25 cellular contexts compared by ENCODE assay signal in the genomic region with DNA sequence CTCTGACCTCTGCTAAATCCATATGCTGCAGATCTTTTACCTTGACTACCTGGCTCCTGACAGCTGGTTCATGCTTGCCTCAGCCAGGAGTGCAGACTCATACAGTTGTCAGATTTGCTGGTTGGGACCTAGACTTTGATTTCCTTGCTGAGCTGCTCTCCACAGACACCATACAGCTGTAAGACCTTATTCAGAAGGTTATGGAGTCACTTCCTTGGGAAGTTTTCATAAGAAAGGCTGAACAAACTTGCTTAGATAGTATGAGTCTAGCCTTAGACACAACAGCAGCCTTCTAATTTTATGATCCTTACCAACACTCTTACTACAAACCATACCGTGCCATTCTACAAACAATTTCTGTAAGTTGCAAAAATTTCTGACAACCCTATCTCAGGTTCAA.
"Had no signal": no experiment of that assay in that cellular context is flagged by ENCODE, and none has a peak within 500 bp of the region (broad histone marks: within the 10 kb centered on the region; RNA-seq: fewer than 3 reads in every experiment).

No MANE protein-coding gene starts in this region.

- H3K4me2 ChIP-seq: neural progenitor cell had no signal

- DNase-seq: effector memory CD8-positive, alpha-beta T cell; gastrocnemius medialis; head of caudate nucleus; midbrain; naive thymus-derived CD4-positive, alpha-beta T cell; ovary; posterior cingulate gyrus; psoas muscle; retina; right lobe of liver; small intestine; stimulated activated CD4-positive, alpha-beta T cell treated with anti-CD3 and anti-CD28 coated beads, Interleukin-15, amount 100 ng/mL, for 24 hours; stimulated activated CD4-positive, alpha-beta T cell treated with anti-CD3 and anti-CD28 coated beads, Interleukin-2, amount 100 ng/mL, for 48 hours; stimulated activated naive B cell treated with anti-CD40 and anti-IgM and Interleukin-4, amounts not matched to agents 10 μg/mL and 1 μg/mL and 100 μg/mL, for 72 hours; upper lobe of left lung had no signal

- H3K36me3 ChIP-seq: gastrocnemius medialis, neural progenitor cell, ovary, right lobe of liver, thoracic aorta, tibial nerve, upper lobe of left lung had no signal

- H3K27ac ChIP-seq: coronary artery, epithelial cell of prostate, gastrocnemius medialis, neural progenitor cell, ovary, psoas muscle, right lobe of liver, thoracic aorta, tibial nerve, upper lobe of left lung had no signal

- H3K4me1 ChIP-seq: gastrocnemius medialis, neural progenitor cell, psoas muscle, right lobe of liver, tibial nerve, upper lobe of left lung had no signal

- H3K4me3 ChIP-seq: coronary artery, gastrocnemius medialis, lung, neural progenitor cell, ovary, psoas muscle, right lobe of liver, thoracic aorta, tibial nerve, upper lobe of left lung had no signal

- H3K27me3 ChIP-seq: gastrocnemius medialis, neural progenitor cell, ovary, right lobe of liver, tibial nerve, upper lobe of left lung had no signal

- H3K9ac ChIP-seq: neural progenitor cell had no signal

- H3K9me3 ChIP-seq: gastrocnemius medialis, ovary, psoas muscle, right lobe of liver, thoracic aorta, tibial nerve, upper lobe of left lung had no signal

- ATAC-seq: effector memory CD8-positive, alpha-beta T cell; esophagus mucosa; gastrocnemius medialis; naive thymus-derived CD4-positive, alpha-beta T cell; psoas muscle; right lobe of liver; stimulated activated naive B cell treated with anti-CD40 and anti-IgM and Interleukin-4, amounts not matched to agents 10 μg/mL and 1 μg/mL and 100 μg/mL, for 72 hours had no signal

- H2AFZ ChIP-seq: neural progenitor cell had no signal

- FAIRE-seq: endometrium, keratinocyte, small intestine, urothelium cell line had no signal
